ENCODE assay signal across 17 cellular contexts in genomic region chr12:124120718-124121117, GRCh38.
DNase-seq lines count a peak whose midpoint lies in the region; ATAC-seq and TF ChIP-seq lines count a peak whose summit lies in the region.
"Had no signal": no experiment of that assay in that cellular context is flagged by ENCODE, and none has a peak within 500 bp of the region (broad histone marks: within the 10 kb centered on the region; RNA-seq: fewer than 3 reads in every experiment).

No MANE protein-coding gene starts in this region.

- no peak overlapping the region for H3K27ac Mint-ChIP-seq in CD4-positive, alpha-beta T cell
- H3K27ac Mint-ChIP-seq: B cell; CD8-positive, alpha-beta memory T cell had no signal

- 77 to 91% methylated on average over 5 of the region's 5 CpGs for WGBS in transverse colon (ENCODE audit: low coverage in 1 of 2), 2 donors

- H3K4me1 ChIP-seq in transverse colon: no peaks in the 10 kb centered on the region
- H3K4me1 ChIP-seq: A549 had no signal

- no peaks in the 10 kb centered on the region for H3K36me3 ChIP-seq in transverse colon
- H3K36me3 ChIP-seq: BLaER1 treated with 17β-estradiol and CSF1 and Interleukin-3, amounts not matched to agents 10 nM and 100 nM had no signal

- intact Hi-C loops in sciatic nerve (cut with DNase I): no loop called here
- intact Hi-C loops in transverse colon (cut with DNase I; ENCODE audit: low total_unique reads): no loop called here
- intact Hi-C loops in CD4-positive, alpha-beta T cell (cut with DNase I, micrococcal nuclease): no loop called here

- no peaks in the 10 kb centered on the region for H3K9me3 Mint-ChIP-seq in CD4-positive, alpha-beta T cell
- H3K9me3 Mint-ChIP-seq: CD4-positive, alpha-beta memory T cell; CD8-positive, alpha-beta memory T cell had no signal

- no peaks in the 10 kb centered on the region for H3K27me3 ChIP-seq in transverse colon
- no peaks in the 10 kb centered on the region for H3K27me3 ChIP-seq in CD4-positive, alpha-beta T cell (ENCODE audit: control insufficient read depth, insufficient read depth, low read length)
- H3K27me3 ChIP-seq: BLaER1 treated with 17β-estradiol and CSF1 and Interleukin-3, amounts not matched to agents 10 nM and 100 nM had no signal

- no peak for TF ChIP-seq EP300 in transverse colon (IDR thresholded peaks at IDR 0.05; ENCODE audit: low read depth)

- no peak overlapping the region for H3K27ac ChIP-seq in transverse colon
- no peak overlapping the region for H3K27ac ChIP-seq in CD4-positive, alpha-beta T cell (ENCODE audit: low read depth, low read length)
- H3K27ac ChIP-seq: 22Rv1; A549; BLaER1 treated with 17β-estradiol and CSF1 and Interleukin-3, amounts not matched to agents 10 nM and 100 nM; C4-2B had no signal

- no peak overlapping the region for H3K4me3 Mint-ChIP-seq in CD4-positive, alpha-beta T cell
- H3K4me3 Mint-ChIP-seq: B cell; CD4-positive, alpha-beta memory T cell; CD8-positive, alpha-beta memory T cell had no signal

- peak; percentile 9 for DNase-seq in activated effector memory CD4-positive, alpha-beta T cell treated with anti-CD3 and anti-CD28 coated beads, Interleukin-2, amount 50 U/mL, for 16 hours
- DNase-seq in activated effector memory CD4-positive, alpha-beta T cell treated with Interleukin-2 at 50 U/mL for 16 hours: no peak
- DNase-seq in NCI-H69 (lab: John Stamatoyannopoulos, UW) (peak; percentile 38), sciatic nerve (ENCODE audit: low spot score) (no peak), transverse colon (no peak)
- DNase-seq in CD4-positive, alpha-beta T cell: no peak
- DNase-seq: AML-193; CD4-positive, alpha-beta memory T cell; CD8-positive, alpha-beta memory T cell; COR-L47; DMS79 treated with DMSO at 0.1 percent for 48 hours; GF-D8 had no signal

- TF ChIP-seq CTCF in transverse colon (IDR thresholded peaks at IDR 0.05): no peak
- no peak for TF ChIP-seq CTCF in CD4-positive, alpha-beta T cell (IDR thresholded peaks at IDR 0.05)

- no peaks in the 10 kb centered on the region for H3K4me1 Mint-ChIP-seq in CD4-positive, alpha-beta T cell (ENCODE audit: low read depth)
- H3K4me1 Mint-ChIP-seq: B cell; CD4-positive, alpha-beta memory T cell; CD8-positive, alpha-beta memory T cell had no signal

- H3K4me3 ChIP-seq in transverse colon: no peak overlapping the region
- H3K4me3 ChIP-seq: A549; BLaER1 treated with 17β-estradiol and CSF1 and Interleukin-3, amounts not matched to agents 10 nM and 100 nM had no signal

- no peaks in the 10 kb centered on the region for H3K36me3 Mint-ChIP-seq in CD4-positive, alpha-beta T cell (ENCODE audit: low read depth)
- H3K36me3 Mint-ChIP-seq: CD4-positive, alpha-beta memory T cell; CD8-positive, alpha-beta memory T cell had no signal

- CTCF ChIA-PET in CD4-positive, alpha-beta T cell (lab: Charles Lee): no interaction called here

- H3K27me3 Mint-ChIP-seq in CD4-positive, alpha-beta T cell: peaks cover 24% of the 10 kb centered on the region
- H3K27me3 Mint-ChIP-seq: B cell had no signal

- ATAC-seq in sciatic nerve: peak; percentile 53
- ATAC-seq in CD4-positive, alpha-beta T cell (ENCODE audit: poor library complexity): no peak
- ATAC-seq: A549 had no signal

- H3K9me3 ChIP-seq in transverse colon: no peaks in the 10 kb centered on the region
- H3K9me3 ChIP-seq in CD4-positive, alpha-beta T cell (ENCODE audit: control insufficient read depth, low read length): no peaks in the 10 kb centered on the region
- H3K9me3 ChIP-seq: A549 had no signal

- in situ Hi-C loops in transverse colon (cut with MboI; ENCODE audit: low pct_ligation_motif_present in 1 of 4, low pct_unique_long_range_greater_than_20kb in 1 of 4, low sequenced_read_pairs in 3 of 4): no loop called here

- no peak for TF ChIP-seq POLR2A in transverse colon (IDR thresholded peaks at IDR 0.05)

- POLR2A ChIA-PET in CD4-positive, alpha-beta T cell (lab: Charles Lee): no interaction called here

Comparison
In these comparisons a context has a peak if more than half of its experiments do, and no peak if none do; other contexts are left out.
1. DNase-seq: peak in activated effector memory CD4-positive, alpha-beta T cell treated with anti-CD3 and anti-CD28 coated beads, Interleukin-2, amount 50 U/mL, for 16 hours (single experiment) and NCI-H69 (single experiment); none in activated effector memory CD4-positive, alpha-beta T cell treated with Interleukin-2 at 50 U/mL for 16 hours (single experiment), sciatic nerve (single experiment), transverse colon (single experiment) and CD4-positive, alpha-beta T cell (0 of 10).